In genomic region chr2:219253753-219254589, GRCh38 we compare ENCODE assay signal across 8 cellular contexts. TPM values are rescaled to one million over a fixed set of nuclear protein-coding genes. Genes with fewer than 3 reads are reported as not detected.
DNase-seq lines count a peak whose midpoint lies in the region; ATAC-seq and TF ChIP-seq lines count a peak whose summit lies in the region.

TSS of gene TUBA4A (minus strand) at chr2:219253918. CDS start at chr2:219253858, 60 bp downstream.

- peak; percentile 42 for ATAC-seq in GM19452 (IDR thresholded peaks at IDR 0.05; ENCODE audit: unreplicated experiment)

- peaks cover 26% of the 10 kb centered on the region for H3K79me2 ChIP-seq in OCI-LY3 (ENCODE audit: low read length)

- peaks cover 22% of the 10 kb centered on the region for H3K36me3 ChIP-seq in CD4-positive, alpha-beta memory T cell (ENCODE audit: insufficient read depth, low read length)
- H3K36me3 ChIP-seq in OCI-LY3 (replicated peaks; ENCODE audit: low read depth, low read length), result peaks cover 16% of the 10 kb centered on the region

- CTCF ChIA-PET in CD4-positive, alpha-beta memory T cell (lab: Charles Lee; ENCODE audit: partially characterized antibody), result interaction anchor here (0.6 to 12.8 kb wide), 18 partner anchors 8 to 134 kb away, joined by 3 to 150 read pairs (median 5); partner anchors contain the start of genes ANKZF1, ATG9A, CNPPD1 and DNAJB2

- H3K9me3 ChIP-seq in CD4-positive, alpha-beta memory T cell (ENCODE audit: control insufficient read depth in 1 of 2, low read length in 2 of 2), result no peaks in the 10 kb centered on the region
- no peaks in the 10 kb centered on the region for H3K9me3 ChIP-seq in OCI-LY3 (ENCODE audit: insufficient read depth, low read length)

- peak within 1 kb of the TSS; percentile 94 to 100 for H3K4me3 ChIP-seq in CD4-positive, alpha-beta memory T cell (ENCODE audit: low read length in 2 of 2)
- H3K4me3 ChIP-seq in HL-60 (replicated peaks; ENCODE audit: insufficient read depth, low read length) (peak within 1 kb of the TSS; percentile 79), OCI-LY3 (ENCODE audit: low read length) (peak within 1 kb of the TSS; percentile 96)

- peak within 1 kb of the TSS; percentile 87 for H3K27ac ChIP-seq in CD4-positive, alpha-beta memory T cell (ENCODE audit: low read depth, low read length)
- H3K27ac ChIP-seq in HL-60 (replicated peaks) (peak within 1 kb of the TSS; percentile 74), OCI-LY3 (ENCODE audit: low read length) (peak within 1 kb of the TSS; percentile 46)

- peak within 1 kb of the TSS; percentile 77 for H3K4me2 ChIP-seq in OCI-LY3 (ENCODE audit: low read length)

- peak within 1 kb of the TSS; percentile 85 to 99 (median 94) for H3K4me3 Mint-ChIP-seq in CD4-positive, alpha-beta memory T cell

- H3K9me3 Mint-ChIP-seq in CD4-positive, alpha-beta memory T cell, result peaks cover 0 to 4% (median 0%) of the 10 kb centered on the region in 8 donors

- no peak for TF ChIP-seq CTCF in HL-60 (IDR thresholded peaks at IDR 0.05; ENCODE audit: insufficient read depth, low read length)
- no peak for TF ChIP-seq CTCF in OCI-LY3 (IDR thresholded peaks at IDR 0.05; ENCODE audit: low read depth, low read length)

- peak; percentile 89 to 90 (median 90) for DNase-seq in CD4-positive, alpha-beta memory T cell
- peak; percentile 80 for DNase-seq in HL-60 (ENCODE audit: low read depth in 1 of 2, low spot score in 1 of 2)
- DNase-seq in activated T-cell treated with anti-CD3 and anti-CD28 coated beads for 1 hour (ENCODE audit: low read depth), result peak; percentile 93
- peak; percentile 79 for DNase-seq in epidermal melanocyte (ENCODE audit: insufficient read length, low spot score)
- peak; percentile 87 for DNase-seq in mucosa of gallbladder (ENCODE audit: low spot score)
- DNase-seq in stimulated activated CD8-positive, alpha-beta memory T cell treated with anti-CD3 and anti-CD28 coated beads, Interleukin-4, amount 100 ng/mL, for 24 hours (ENCODE audit: low read depth), result peak; percentile 84

- peaks cover 34 to 60% (median 45%) of the 10 kb centered on the region in 4 donors for H3K4me1 Mint-ChIP-seq in CD4-positive, alpha-beta memory T cell

- H3K36me3 Mint-ChIP-seq in CD4-positive, alpha-beta memory T cell, result peaks cover 34 to 53% of the 10 kb centered on the region in 2 donors

- H3K4me1 ChIP-seq in CD4-positive, alpha-beta memory T cell (ENCODE audit: insufficient read depth, low read length), result peaks cover 42% of the 10 kb centered on the region
- H3K4me1 ChIP-seq in OCI-LY3 (ENCODE audit: low read length), result peaks cover 28% of the 10 kb centered on the region

- H3K27me3 ChIP-seq in CD4-positive, alpha-beta memory T cell (ENCODE audit: insufficient read depth, low read length), result no peaks in the 10 kb centered on the region
- H3K27me3 ChIP-seq in HL-60 (ENCODE audit: insufficient read depth, poor library complexity, severe bottlenecking) (no peaks in the 10 kb centered on the region), OCI-LY3 (ENCODE audit: low read depth, low read length) (no peaks in the 10 kb centered on the region; the same call in 1 of the 2 replicates)

- intact Hi-C loops in CD4-positive, alpha-beta memory T cell (cut with micrococcal nuclease), result loop anchor here (1.0 to 5.0 kb wide), 10 partner anchors 9 to 857 kb away; partner anchors contain the start of genes ANKZF1, ATG9A, CTDSP1 and DNAJB2

- no peaks in the 10 kb centered on the region for H4K20me1 ChIP-seq in OCI-LY3 (ENCODE audit: insufficient read depth, low read length)

- POLR2A ChIA-PET in CD4-positive, alpha-beta memory T cell (lab: Charles Lee; ENCODE audit: partially characterized antibody), result interaction anchor here (1.0 to 12.0 kb wide), 22 partner anchors 9 to 857 kb away, joined by 3 to 684 read pairs (median 12); partner anchors contain the start of genes ABCB6, ANKZF1, ATG9A and CNPPD1

- H3K9ac ChIP-seq in OCI-LY3 (ENCODE audit: low read length), result peak within 1 kb of the TSS; percentile 94

- H3K27ac Mint-ChIP-seq in CD4-positive, alpha-beta memory T cell, result peak within 1 kb of the TSS; percentile 92 to 98 (median 97)

- H3K27me3 Mint-ChIP-seq in CD4-positive, alpha-beta memory T cell, result no peaks in the 10 kb centered on the region

- peak within 1 kb of the TSS; percentile 70; the same call in 1 of the 2 replicates for H2AFZ ChIP-seq in OCI-LY3 (ENCODE audit: low read depth, low read length)

RNA-seq across cellular contexts. Expression of gene TUBA4A, which starts in this region (rescaled TPM):
- 100 to 1,000 TPM; 242 to 259 TPM for total RNA-seq in CD4-positive, alpha-beta memory T cell
- 100 to 1,000 TPM; 157 to 268 TPM for polyA plus RNA-seq in CD4-positive, alpha-beta memory T cell
- 40.6 TPM for total RNA-seq in mucosa of gallbladder

Comparison
In these comparisons a context has a peak if more than half of its experiments do, and no peak if none do; other contexts are left out.
1. Peak in every context shown above with its lines: DNase-seq, ATAC-seq, H3K4me3 ChIP-seq and H3K27ac ChIP-seq.